Comparison of ENCODE assay signal across 7 cellular contexts in the genomic region with DNA sequence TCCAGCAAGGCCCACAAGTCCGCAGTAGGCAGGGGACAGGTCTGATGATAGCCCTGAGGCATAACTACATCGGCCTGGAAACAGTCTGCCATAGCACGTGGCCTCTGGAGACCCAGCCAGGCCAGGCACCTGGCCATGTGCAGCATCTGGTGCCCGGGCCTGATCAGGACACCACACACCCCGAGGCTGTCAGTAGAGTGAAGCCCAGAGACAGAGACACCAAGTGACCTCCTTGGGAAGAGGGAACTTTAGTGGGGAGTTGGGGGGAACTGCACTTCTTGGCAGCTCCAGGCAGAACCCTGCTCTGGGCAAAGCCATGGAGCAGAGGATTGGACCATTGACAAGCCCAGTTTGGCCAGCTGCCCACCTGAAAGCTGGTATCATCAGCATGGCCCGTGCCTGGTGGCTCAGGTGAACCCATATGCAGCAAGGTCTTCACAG. TPM values are rescaled to one million over a fixed set of nuclear protein-coding genes. Genes with fewer than 3 reads are reported as not detected.
A peak's percentile ranks its signal among the peaks of the same experiment; 100 is the strongest.
DNase-seq lines count a peak whose midpoint lies in the region; ATAC-seq and TF ChIP-seq lines count a peak whose summit lies in the region.

No MANE protein-coding gene starts in this region.

- H3K4me1 ChIP-seq in mammary epithelial cell (ENCODE audit: insufficient read depth, low read length) (peaks cover 44% of the 10 kb centered on the region), right lobe of liver (peaks cover 0 to 10% (median 2%) of the 10 kb centered on the region in 4 donors), suprapubic skin (peaks cover 51% of the 10 kb centered on the region)

- no TSS peak for BruUV-seq in mammary epithelial cell (replicated peaks; lab: Mats Ljungman, UMichigan)

- H3K27ac ChIP-seq in mammary epithelial cell (ENCODE audit: insufficient read depth, low read depth, low read length), result no peak overlapping the region
- peak overlapping the region in 2 of 3 donors; percentile 73 to 90 for H3K27ac ChIP-seq in right lobe of liver
- peak overlapping the region; percentile 90 for H3K27ac ChIP-seq in suprapubic skin

- peak overlapping the region; percentile 96 for H3K4me2 ChIP-seq in mammary epithelial cell (ENCODE audit: insufficient read depth, low read depth, low read length)

- H4K20me1 ChIP-seq in mammary epithelial cell (ENCODE audit: insufficient read depth, low read length), result no peaks in the 10 kb centered on the region

- no peak overlapping the region for H3K9ac ChIP-seq in mammary epithelial cell (ENCODE audit: insufficient read depth, low read length)

- no peaks in the 10 kb centered on the region for H3K9me3 ChIP-seq in MG63
- no peaks in the 10 kb centered on the region for H3K9me3 ChIP-seq in mammary epithelial cell (replicated peaks; ENCODE audit: insufficient read depth, low read length)
- no peaks in the 10 kb centered on the region for H3K9me3 ChIP-seq in right lobe of liver
- H3K9me3 ChIP-seq in suprapubic skin, result no peaks in the 10 kb centered on the region

- CTCF ChIA-PET in mammary epithelial cell (lab: Charles Lee; ENCODE audit: low non-redundant PET), result no interaction called here
- CTCF ChIA-PET in GM10248 (lab: Yijun Ruan, JAX), result no interaction called here

- no peak for TF ChIP-seq CTCF in mammary epithelial cell (conservative IDR thresholded peaks at IDR 0.05 in 1 of 2, IDR thresholded peaks at IDR 0.05 in 1 of 2; ENCODE audit: extremely low read depth in 1 of 2, insufficient read depth in 1 of 2, low read depth in 1 of 2, low read length in 2 of 2)
- TF ChIP-seq CTCF in right lobe of liver (IDR thresholded peaks at IDR 0.05), result no peak
- TF ChIP-seq CTCF in suprapubic skin (IDR thresholded peaks at IDR 0.05), result no peak
- no peak for TF ChIP-seq CTCF in GM10248 (IDR thresholded peaks at IDR 0.05; ENCODE audit: control extremely low read depth, extremely low read depth, low read depth, missing control alignments)

- 20% methylated on average over 1 of the region's 6 CpGs for WGBS in mammary epithelial cell (ENCODE audit: low coverage, missing lambda C conversion rate)
- 80% methylated on average over 2 of the region's 6 CpGs for WGBS in right lobe of liver (ENCODE audit: insufficient coverage, low coverage, low lambda C conversion rate, missing lambda C conversion rate)
- no CpG with 5 or more reads among the region's 6 CpGs for WGBS in suprapubic skin

- H3K36me3 ChIP-seq in MG63 (peaks cover 3% of the 10 kb centered on the region; the same call in 1 of the 2 replicates), mammary epithelial cell (ENCODE audit: insufficient read depth, low read length) (peaks cover 4% of the 10 kb centered on the region), right lobe of liver (no peaks in the 10 kb centered on the region), suprapubic skin (peaks cover 4% of the 10 kb centered on the region)

- intact Hi-C loops in mammary epithelial cell (cut with micrococcal nuclease) (no loop called here), right lobe of liver (cut with DNase I) (loop anchor here in 1 of 2 donors (5.0 kb wide), 1 partner anchor 35 kb away; a partner anchor contains a TSS), posterior vena cava (cut with DNase I) (loop anchor here in 1 of 2 donors (2.0 kb wide), 1 partner anchor 30 kb away; no protein-coding TSS in a partner anchor)

- no peak for TF ChIP-seq EP300 in suprapubic skin (IDR thresholded peaks at IDR 0.05)

- in situ Hi-C loops in mammary epithelial cell (cut with MboI; ENCODE audit: low sequenced_read_pairs in 2 of 2), result no loop called here

- no peak for TF ChIP-seq POLR2A in right lobe of liver (IDR thresholded peaks at IDR 0.05)
- no peak for TF ChIP-seq POLR2A in suprapubic skin (IDR thresholded peaks at IDR 0.05)

- H3K4me3 ChIP-seq in MG63 (peak overlapping the region; percentile 57; the same call in 1 of the 2 replicates), mammary epithelial cell (replicated peaks in 1 of 3; ENCODE audit: insufficient read depth in 1 of 3, low read depth in 2 of 3, low read length in 3 of 3) (no peak overlapping the region), right lobe of liver (no peak overlapping the region), suprapubic skin (peak overlapping the region; percentile 82)

- no peaks in the 10 kb centered on the region for H3K79me2 ChIP-seq in mammary epithelial cell (ENCODE audit: insufficient read depth, low read length)

- H3K27me3 ChIP-seq in MG63, result no peaks in the 10 kb centered on the region
- no peaks in the 10 kb centered on the region for H3K27me3 ChIP-seq in mammary epithelial cell (ENCODE audit: insufficient read depth, low read length)
- no peaks in the 10 kb centered on the region for H3K27me3 ChIP-seq in right lobe of liver
- H3K27me3 ChIP-seq in suprapubic skin, result no peaks in the 10 kb centered on the region

- peak; percentile 14 for DNase-seq in MG63
- no peak for DNase-seq in mammary epithelial cell
- DNase-seq in right lobe of liver, result peak in 1 of 3 donors; percentile 49
- DNase-seq in suprapubic skin (ENCODE audit: low spot score in 2 of 2), result no peak
- DNase-seq in GM10248 (ENCODE audit: extremely low spot score), result no peak
- DNase-seq in posterior vena cava (ENCODE audit: low spot score), result no peak
- DNase-seq in NK-92 treated with Interleukin-12 subunit alpha and Interleukin-12 subunit beta, amount 100 ng/mL, for 24 hours (lab: John Stamatoyannopoulos, UW), result no peak

- no peak overlapping the region for H2AFZ ChIP-seq in mammary epithelial cell (ENCODE audit: low read depth, low read length)

- dilution Hi-C loops in mammary epithelial cell (cut with HindIII; ENCODE audit: low sequenced_read_pairs), result no loop called here

- peak; percentile 10 to 49 (median 38) for ATAC-seq in right lobe of liver

- POLR2A ChIA-PET in GM10248 (lab: Yijun Ruan, JAX), result no interaction called here

RNA-seq across cellular contexts. Expression of a gene that starts 1.2 kb away (rescaled TPM):
- 94.4 and 113 TPM in 2 replicates for total RNA-seq in MG63 (2014; rRNA removed; shearing (Covaris generic); ENCODE audit: low replicate concordance)
- total RNA-seq in mammary epithelial cell (100 to 1,000 TPM in 1 of 2 donors, 10 to 100 TPM in 1; 56.0 to 124 TPM), right lobe of liver (100 to 1,000 TPM in 4 of 6 experiments, 10 to 100 TPM in 2; 76.3 to 118 (median 101) TPM), suprapubic skin (10 to 100 TPM; 60.1 to 98.0 (median 87.3) TPM), posterior vena cava (100 to 1,000 TPM; 142 to 147 TPM)
- 114 TPM for polyA plus RNA-seq in mammary epithelial cell
- 136 TPM for polyA minus RNA-seq in mammary epithelial cell

RNA-seq across cellular contexts. Expression of a gene that starts 53.9 kb away (rescaled TPM):
- 0.84 and 3.2 TPM in 2 replicates for total RNA-seq in MG63 (2014; rRNA removed; shearing (Covaris generic); ENCODE audit: low replicate concordance)
- total RNA-seq in mammary epithelial cell (10 to 100 TPM; 14.7 to 45.3 TPM), right lobe of liver (10 to 100 TPM in 1 of 6 experiments, 1 to 10 TPM in 4, under 1 TPM in 1; 0.59 to 10.8 (median 1.4) TPM), suprapubic skin (10 to 100 TPM in 1 of 4 donors, 1 to 10 TPM in 3; 3.6 to 12.7 (median 8.3) TPM), posterior vena cava (1 to 10 TPM; 2.0 to 4.5 TPM)
- 26.2 TPM for polyA plus RNA-seq in mammary epithelial cell
- 36.7 TPM for polyA minus RNA-seq in mammary epithelial cell

RNA-seq across cellular contexts. Expression of a gene that starts 56.2 kb away (rescaled TPM):
- 6.8 and 25.3 TPM in 2 replicates for total RNA-seq in MG63 (2014; rRNA removed; shearing (Covaris generic); ENCODE audit: low replicate concordance)
- 10 to 100 TPM in 1 of 2 donors, 1 to 10 TPM in 1; 7.2 to 13.2 TPM for total RNA-seq in mammary epithelial cell
- 11.7 TPM for polyA plus RNA-seq in mammary epithelial cell
- polyA minus RNA-seq in mammary epithelial cell, result 10.1 TPM
- total RNA-seq in right lobe of liver, result 1 to 10 TPM; 2.4 to 4.5 (median 3.2) TPM
- 10 to 100 TPM in 2 of 4 donors, 1 to 10 TPM in 2; 8.7 to 12.7 (median 10.2) TPM for total RNA-seq in suprapubic skin
- total RNA-seq in posterior vena cava, result 1 to 10 TPM; 6.2 to 6.3 TPM

Comparison
In these comparisons a context has a peak if more than half of its experiments do, and no peak if none do; other contexts are left out.
1. H3K4me3 ChIP-seq: peak in MG63 (single experiment) and suprapubic skin (single experiment); none in mammary epithelial cell (0 of 3) and right lobe of liver (0 of 3).